ENCODE assay signal across 1 cellular context in genomic region chr3:71066849-71067261, GRCh38.
TF ChIP-seq lines count a peak whose summit lies in the region.

No MANE protein-coding gene starts in this region.

TF ChIP-seq in HepG2, 621 proteins besides CTCF, POLR2A, EP300 and RAD21 (continued from another document):
- peak; percentile 59 for TF ChIP-seq FOXP4 (CRISPR knock-in tag; IDR thresholded peaks at IDR 0.05)
- TF ChIP-seq CEBPB (IDR thresholded peaks at IDR 0.05; ENCODE audit: borderline replicate concordance, low read depth, low read length), result peak; percentile 78
- no peak for TF ChIP-seq SOX6 (IDR thresholded peaks at IDR 0.05)
- 0 out of 2 replicates have a peak, but pooled peaks have one; percentile 22 for TF ChIP-seq SOX6 (CRISPR knock-in tag; IDR thresholded peaks at IDR 0.05)
- no peak for TF ChIP-seq PLSCR1 (CRISPR knock-in tag; IDR thresholded peaks at IDR 0.05; ENCODE audit: borderline replicate concordance)
- TF ChIP-seq SMC3 (IDR thresholded peaks at IDR 0.05; ENCODE audit: low read length), result 0 out of 2 replicates have a peak, but pooled peaks have one; percentile 2
- TF ChIP-seq RERE (CRISPR knock-in tag; IDR thresholded peaks at IDR 0.05; ENCODE audit: low read depth), result no peak
- TF ChIP-seq TBX2 (CRISPR knock-in tag; IDR thresholded peaks at IDR 0.05; ENCODE audit: borderline replicate concordance), result peak; percentile 32; the same call in 1 of the 2 replicates
- TF ChIP-seq FOSL2 (CRISPR knock-in tag; IDR thresholded peaks at IDR 0.05), result peak; percentile 61
- TF ChIP-seq IRF1 (CRISPR knock-in tag; IDR thresholded peaks at IDR 0.05; ENCODE audit: low read depth), result no peak
- TF ChIP-seq HDAC1 (CRISPR knock-in tag; IDR thresholded peaks at IDR 0.05), result 0 out of 2 replicates have a peak, but pooled peaks have one; percentile 12
- no peak for TF ChIP-seq KDM4B (CRISPR knock-in tag; IDR thresholded peaks at IDR 0.05)
- TF ChIP-seq ATF3 (CRISPR knock-in tag; IDR thresholded peaks at IDR 0.05), result 0 out of 2 replicates have a peak, but pooled peaks have one; percentile 36
- peak; percentile 19; the same call in 1 of the 2 replicates for TF ChIP-seq FOXP1 (IDR thresholded peaks at IDR 0.05)
- peak; percentile 74 for TF ChIP-seq FOXP1 (CRISPR knock-in tag; IDR thresholded peaks at IDR 0.05)
